Comparison of ENCODE assay signal across 1 cellular context in the genomic region with DNA sequence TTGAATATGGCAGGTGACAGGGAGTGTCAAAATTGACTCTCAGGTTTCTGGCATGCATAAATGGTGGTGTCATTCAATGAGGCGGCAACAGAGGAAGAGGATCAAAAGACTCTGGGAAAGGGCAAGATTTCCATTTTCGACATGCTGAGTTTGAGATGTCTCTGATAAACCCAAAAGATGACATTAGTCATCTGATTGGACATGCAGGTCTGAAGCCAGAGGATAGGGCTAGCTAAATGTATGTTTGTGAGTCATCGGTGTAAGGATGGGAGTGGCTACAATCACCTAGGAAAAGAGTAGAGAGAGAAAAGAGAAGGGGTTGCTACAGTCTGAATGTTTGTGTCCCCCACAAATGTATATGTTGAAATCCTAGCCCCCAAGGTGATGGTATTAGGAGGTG.
TF ChIP-seq lines count a peak whose summit lies in the region.

No MANE protein-coding gene starts in this region.

TF ChIP-seq in neural cell, 6 proteins besides CTCF, POLR2A, EP300 and RAD21 (continued from another document):
- TF ChIP-seq, protein P1, sequence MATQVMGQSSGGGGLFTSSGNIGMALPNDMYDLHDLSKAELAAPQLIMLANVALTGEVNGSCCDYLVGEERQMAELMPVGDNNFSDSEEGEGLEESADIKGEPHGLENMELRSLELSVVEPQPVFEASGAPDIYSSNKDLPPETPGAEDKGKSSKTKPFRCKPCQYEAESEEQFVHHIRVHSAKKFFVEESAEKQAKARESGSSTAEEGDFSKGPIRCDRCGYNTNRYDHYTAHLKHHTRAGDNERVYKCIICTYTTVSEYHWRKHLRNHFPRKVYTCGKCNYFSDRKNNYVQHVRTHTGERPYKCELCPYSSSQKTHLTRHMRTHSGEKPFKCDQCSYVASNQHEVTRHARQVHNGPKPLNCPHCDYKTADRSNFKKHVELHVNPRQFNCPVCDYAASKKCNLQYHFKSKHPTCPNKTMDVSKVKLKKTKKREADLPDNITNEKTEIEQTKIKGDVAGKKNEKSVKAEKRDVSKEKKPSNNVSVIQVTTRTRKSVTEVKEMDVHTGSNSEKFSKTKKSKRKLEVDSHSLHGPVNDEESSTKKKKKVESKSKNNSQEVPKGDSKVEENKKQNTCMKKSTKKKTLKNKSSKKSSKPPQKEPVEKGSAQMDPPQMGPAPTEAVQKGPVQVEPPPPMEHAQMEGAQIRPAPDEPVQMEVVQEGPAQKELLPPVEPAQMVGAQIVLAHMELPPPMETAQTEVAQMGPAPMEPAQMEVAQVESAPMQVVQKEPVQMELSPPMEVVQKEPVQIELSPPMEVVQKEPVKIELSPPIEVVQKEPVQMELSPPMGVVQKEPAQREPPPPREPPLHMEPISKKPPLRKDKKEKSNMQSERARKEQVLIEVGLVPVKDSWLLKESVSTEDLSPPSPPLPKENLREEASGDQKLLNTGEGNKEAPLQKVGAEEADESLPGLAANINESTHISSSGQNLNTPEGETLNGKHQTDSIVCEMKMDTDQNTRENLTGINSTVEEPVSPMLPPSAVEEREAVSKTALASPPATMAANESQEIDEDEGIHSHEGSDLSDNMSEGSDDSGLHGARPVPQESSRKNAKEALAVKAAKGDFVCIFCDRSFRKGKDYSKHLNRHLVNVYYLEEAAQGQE (IDR thresholded peaks at IDR 0.05; ENCODE audit: borderline replicate concordance), result no peak
